ENCODE assay signal across 11 cellular contexts in genomic region chr2:134140251-134140661, GRCh38.
DNase-seq lines count a peak whose midpoint lies in the region; ATAC-seq and TF ChIP-seq lines count a peak whose summit lies in the region.
"Had no signal": no experiment of that assay in that cellular context is flagged by ENCODE, and none has a peak within 500 bp of the region (broad histone marks: within the 10 kb centered on the region; RNA-seq: fewer than 3 reads in every experiment).

No MANE protein-coding gene starts in this region.

- DNase-seq in DMS53 (lab: John Stamatoyannopoulos, UW) (peak; percentile 58), RWPE2 (ENCODE audit: low spot score) (no peak), left ventricle myocardium inferior (no peak), trophoblast cell (no peak)
- DNase-seq in activated CD4-positive, CD25-positive, alpha-beta regulatory T cell treated with anti-CD3 and anti-CD28 coated beads, Interleukin-2, amount 50 U/mL, for 72 hours, result no peak
- DNase-seq in stimulated activated CD8-positive, alpha-beta memory T cell treated with anti-CD3 and anti-CD28 coated beads, Interleukin-4, amount 100 ng/mL, for 48 hours, result no peak
- DNase-seq: DMS 273 treated with DMSO at 0.1 percent for 48 hours; effector CD4-positive, alpha-beta T cell; sigmoid colon had no signal

- H3K9me3 ChIP-seq in RWPE2 (ENCODE audit: severe bottlenecking) (no peaks in the 10 kb centered on the region), left ventricle myocardium inferior (replicated peaks) (no peaks in the 10 kb centered on the region), trophoblast cell (ENCODE audit: insufficient read depth, low read depth, low read length) (peaks cover 1% of the 10 kb centered on the region)
- H3K9me3 ChIP-seq: sigmoid colon had no signal

- peak overlapping the region; percentile 21 for H3K18ac ChIP-seq in trophoblast cell (ENCODE audit: low read length)

- no peak for TF ChIP-seq CTCF in RWPE2 (IDR thresholded peaks at IDR 0.05; ENCODE audit: poor library complexity, severe bottlenecking)
- no peak for TF ChIP-seq CTCF in left ventricle myocardium inferior (IDR thresholded peaks at IDR 0.05; ENCODE audit: borderline replicate concordance)

- H4K91ac ChIP-seq in trophoblast cell (ENCODE audit: low read depth, low read length), result no peak overlapping the region

- H2AFZ ChIP-seq in trophoblast cell (ENCODE audit: insufficient read depth, low read length, poor library complexity), result no peak overlapping the region

- H3K27me3 ChIP-seq in RWPE2 (ENCODE audit: insufficient read depth, poor library complexity, severe bottlenecking) (no peaks in the 10 kb centered on the region), left ventricle myocardium inferior (ENCODE audit: low read depth) (no peaks in the 10 kb centered on the region), trophoblast cell (ENCODE audit: insufficient read depth, low read length) (no peaks in the 10 kb centered on the region)
- H3K27me3 ChIP-seq: sigmoid colon had no signal

- no CpG with 5 or more reads among the region's 9 CpGs for WGBS in trophoblast cell (ENCODE audit: extremely low coverage, insufficient coverage, insufficient read length)

- peaks cover 2% of the 10 kb centered on the region for H3K79me1 ChIP-seq in trophoblast cell (ENCODE audit: low read length)

- no peak overlapping the region for H3K23ac ChIP-seq in trophoblast cell (ENCODE audit: low read length)

- H3K14ac ChIP-seq in trophoblast cell (ENCODE audit: low read length), result no peak overlapping the region

- H3K4ac ChIP-seq in trophoblast cell (ENCODE audit: low read depth, low read length), result no peak overlapping the region

- no peak overlapping the region for H4K8ac ChIP-seq in trophoblast cell (ENCODE audit: low read depth, low read length)

- intact Hi-C loops in left ventricle myocardium inferior (cut with micrococcal nuclease), result no loop called here

- ATAC-seq in RWPE2 (ENCODE audit: low read depth) (peak; percentile 24; the same call in 2 of the 3 replicates), GM18861 (IDR thresholded peaks at IDR 0.05; ENCODE audit: unreplicated experiment) (no peak), HG03469 (IDR thresholded peaks at IDR 0.05; ENCODE audit: unreplicated experiment) (no peak)

- no peak overlapping the region for H3K27ac ChIP-seq in RWPE2 (ENCODE audit: poor library complexity, severe bottlenecking)
- peak overlapping the region; percentile 91 for H3K27ac ChIP-seq in left ventricle myocardium inferior (replicated peaks)
- no peak overlapping the region for H3K27ac ChIP-seq in trophoblast cell (ENCODE audit: low read depth, low read length)
- H3K27ac ChIP-seq: sigmoid colon had no signal

- no peaks in the 10 kb centered on the region for H3K79me2 ChIP-seq in trophoblast cell (ENCODE audit: control insufficient read depth, insufficient read depth, low read length, poor library complexity)

- no peak overlapping the region for H2AK5ac ChIP-seq in trophoblast cell (ENCODE audit: low read length)

- no peak overlapping the region for H2BK5ac ChIP-seq in trophoblast cell (ENCODE audit: low read depth, low read length, poor library complexity)

- no peak overlapping the region for H4K12ac ChIP-seq in trophoblast cell (ENCODE audit: low read depth, low read length)

- no peak overlapping the region for H3K9ac ChIP-seq in trophoblast cell (ENCODE audit: low read length)

- H3K36me3 ChIP-seq in RWPE2 (ENCODE audit: low read depth) (no peaks in the 10 kb centered on the region), left ventricle myocardium inferior (no peaks in the 10 kb centered on the region), trophoblast cell (ENCODE audit: control insufficient read depth in 1 of 2, insufficient read depth in 2 of 2, low read length in 2 of 2) (no peaks in the 10 kb centered on the region)
- H3K36me3 ChIP-seq: sigmoid colon had no signal

- H2BK120ac ChIP-seq in trophoblast cell (ENCODE audit: insufficient read depth, low read length, poor library complexity), result no peak overlapping the region

- H3K4me2 ChIP-seq in trophoblast cell (ENCODE audit: low read length), result no peak overlapping the region

- no peak overlapping the region for H2BK12ac ChIP-seq in trophoblast cell (ENCODE audit: low read length)

- H3K4me1 ChIP-seq in RWPE2 (ENCODE audit: insufficient read depth, poor library complexity, severe bottlenecking), result peaks cover 52% of the 10 kb centered on the region
- peaks cover 97% of the 10 kb centered on the region for H3K4me1 ChIP-seq in left ventricle myocardium inferior
- peaks cover 9 to 22% of the 10 kb centered on the region in 2 experiments for H3K4me1 ChIP-seq in trophoblast cell (ENCODE audit: control insufficient read depth in 1 of 2, insufficient read depth in 2 of 2, low read length in 2 of 2)

- H3K4me3 ChIP-seq in RWPE2 (ENCODE audit: severe bottlenecking), result no peak overlapping the region
- peak overlapping the region; percentile 3 for H3K4me3 ChIP-seq in left ventricle myocardium inferior
- no peak overlapping the region for H3K4me3 ChIP-seq in trophoblast cell (ENCODE audit: low read depth, low read length)
- H3K4me3 ChIP-seq: sigmoid colon had no signal
